15 cellular contexts compared by ENCODE assay signal in genomic region chr19:3041756-3042517, GRCh38. TPM values are rescaled to one million over a fixed set of nuclear protein-coding genes. Genes with fewer than 3 reads are reported as not detected.
A peak's percentile ranks its signal among the peaks of the same experiment; 100 is the strongest.
DNase-seq lines count a peak whose midpoint lies in the region; ATAC-seq and TF ChIP-seq lines count a peak whose summit lies in the region.
"Had no signal": no experiment of that assay in that cellular context is flagged by ENCODE, and none has a peak within 500 bp of the region (broad histone marks: within the 10 kb centered on the region; RNA-seq: fewer than 3 reads in every experiment).

No MANE protein-coding gene starts in this region.

- peak; percentile 40 for DNase-seq in GM23338 (ENCODE audit: low spot score)
- DNase-seq in NCI-H2227 (lab: John Stamatoyannopoulos, UW; ENCODE audit: unreplicated experiment), result peak; percentile 60
- DNase-seq in iPS DF 6.9 (ENCODE audit: low read depth, low spot score), result no peak
- DNase-seq in smooth muscle cell (lab: John Stamatoyannopoulos, UW; ENCODE audit: unreplicated experiment), result no peak
- no peak for DNase-seq in upper lobe of right lung
- DNase-seq in MM.1S, result no peak
- DNase-seq in activated CD4-positive, CD25-positive, alpha-beta regulatory T cell (lab: John Stamatoyannopoulos, UW), result no peak
- DNase-seq: activated CD8-positive, alpha-beta memory T cell treated with anti-CD3 and anti-CD28 coated beads, Interleukin-2, amount 10 ng/mL, durations not matched to agents 7 days and 5 days; effector CD8-positive, alpha-beta T cell; left ventricle myocardium inferior; occipital lobe; stimulated activated CD4-positive, alpha-beta T cell treated with anti-CD3 and anti-CD28 coated beads, Interleukin-2, amount 100 ng/mL, for 48 hours; stimulated activated naive CD4-positive, alpha-beta T cell treated with Interleukin-2 at 50 U/mL for 16 hours; T-helper 9 cell had no signal

- H3K4me3 Mint-ChIP-seq in GM23338, result peak overlapping the region; percentile 56
- H3K4me3 Mint-ChIP-seq: activated CD8-positive, alpha-beta memory T cell treated with anti-CD3 and anti-CD28 coated beads, Interleukin-2, amount 10 ng/mL, durations not matched to agents 7 days and 5 days had no signal

- peaks cover 30% of the 10 kb centered on the region for H3K27me3 ChIP-seq in GM23338 (ENCODE audit: insufficient read depth)
- H3K27me3 ChIP-seq in iPS DF 6.9 (ENCODE audit: control insufficient read depth, insufficient read depth, low read length), result no peaks in the 10 kb centered on the region
- no peaks in the 10 kb centered on the region for H3K27me3 ChIP-seq in smooth muscle cell (ENCODE audit: low read depth)
- no peaks in the 10 kb centered on the region for H3K27me3 ChIP-seq in upper lobe of right lung
- peaks cover 73% of the 10 kb centered on the region for H3K27me3 ChIP-seq in MM.1S (replicated peaks; ENCODE audit: insufficient read depth, low read length)

- no peaks in the 10 kb centered on the region for H3K36me3 ChIP-seq in GM23338 (ENCODE audit: insufficient read depth)
- no peaks in the 10 kb centered on the region for H3K36me3 ChIP-seq in iPS DF 6.9 (ENCODE audit: control insufficient read depth, insufficient read depth, low read length)
- no peaks in the 10 kb centered on the region for H3K36me3 ChIP-seq in smooth muscle cell (ENCODE audit: low read depth)
- no peaks in the 10 kb centered on the region for H3K36me3 ChIP-seq in upper lobe of right lung
- no peaks in the 10 kb centered on the region for H3K36me3 ChIP-seq in MM.1S (replicated peaks; ENCODE audit: insufficient read depth, low read length)
- H3K36me3 ChIP-seq: left ventricle myocardium inferior had no signal

- intact Hi-C loops in upper lobe of right lung (cut with DNase I), result no loop called here

- H3K4me1 ChIP-seq in GM23338 (ENCODE audit: insufficient read depth) (peaks cover 20% of the 10 kb centered on the region; the same call in 1 of the 2 replicates), iPS DF 6.9 (ENCODE audit: control insufficient read depth, insufficient read depth, low read length) (0 out of 2 replicates have a peak, but pooled peaks cover 2% of the 10 kb centered on the region), smooth muscle cell (ENCODE audit: low read depth) (peaks cover 6% of the 10 kb centered on the region), upper lobe of right lung (no peaks in the 10 kb centered on the region), MM.1S (ENCODE audit: low read length) (no peaks in the 10 kb centered on the region)

- H4K20me1 ChIP-seq in GM23338 (replicated peaks; ENCODE audit: insufficient read depth), result no peaks in the 10 kb centered on the region
- H4K20me1 ChIP-seq in smooth muscle cell (ENCODE audit: low read depth), result no peaks in the 10 kb centered on the region
- H4K20me1 ChIP-seq in MM.1S (ENCODE audit: insufficient read depth, low read length), result no peaks in the 10 kb centered on the region

- H3K9me3 ChIP-seq in iPS DF 6.9 (ENCODE audit: control insufficient read depth, insufficient read depth, low read length) (no peaks in the 10 kb centered on the region), smooth muscle cell (replicated peaks; ENCODE audit: low read depth) (no peaks in the 10 kb centered on the region), upper lobe of right lung (no peaks in the 10 kb centered on the region), MM.1S (replicated peaks; ENCODE audit: insufficient read depth, low read length) (no peaks in the 10 kb centered on the region)
- H3K9me3 ChIP-seq: left ventricle myocardium inferior had no signal

- H3K9me2 ChIP-seq in GM23338 (ENCODE audit: insufficient read depth) (no peaks in the 10 kb centered on the region), MM.1S (replicated peaks; ENCODE audit: insufficient read depth, low read length) (no peaks in the 10 kb centered on the region)

- H3K79me2 ChIP-seq in GM23338 (replicated peaks; ENCODE audit: insufficient read depth), result no peaks in the 10 kb centered on the region
- H3K79me2 ChIP-seq in smooth muscle cell (ENCODE audit: low read depth), result no peaks in the 10 kb centered on the region
- H3K79me2 ChIP-seq in MM.1S (ENCODE audit: low read length), result no peaks in the 10 kb centered on the region

- ATAC-seq in GM23338 (peak; percentile 21), upper lobe of right lung (no peak)
- ATAC-seq: activated CD8-positive, alpha-beta memory T cell treated with anti-CD3 and anti-CD28 coated beads, Interleukin-2, amount 10 ng/mL, durations not matched to agents 7 days and 5 days had no signal

- H3K9me3 Mint-ChIP-seq in GM23338, result no peaks in the 10 kb centered on the region; the same call in 2 of the 3 replicates

- no peak for TF ChIP-seq CTCF in GM23338 (conservative IDR thresholded peaks at IDR 0.05; ENCODE audit: low read depth in 2 of 2)
- no peak for TF ChIP-seq CTCF in smooth muscle cell (IDR thresholded peaks at IDR 0.05; ENCODE audit: borderline replicate concordance, insufficient read depth, poor library complexity, severe bottlenecking)
- TF ChIP-seq CTCF in upper lobe of right lung (IDR thresholded peaks at IDR 0.05), result no peak
- no peak for TF ChIP-seq CTCF in MM.1S (IDR thresholded peaks at IDR 0.05; ENCODE audit: low read length)

- no CpG with 5 or more reads among the region's 39 CpGs for WGBS in iPS DF 6.9 (ENCODE audit: insufficient coverage, insufficient read length)
- WGBS in smooth muscle cell (ENCODE audit: low lambda C conversion rate), result 23% methylated on average over 10 of the region's 39 CpGs

- H3K4me3 ChIP-seq in GM23338, result peak overlapping the region; percentile 63
- H3K4me3 ChIP-seq in iPS DF 6.9 (ENCODE audit: low read length), result peak overlapping the region; percentile 40; the same call in 1 of the 2 replicates
- peak overlapping the region; percentile 41 for H3K4me3 ChIP-seq in smooth muscle cell
- no peak overlapping the region for H3K4me3 ChIP-seq in upper lobe of right lung
- H3K4me3 ChIP-seq in MM.1S (ENCODE audit: low read length), result no peak overlapping the region
- H3K4me3 ChIP-seq: left ventricle myocardium inferior had no signal

- peak overlapping the region; percentile 11 for H3K9ac ChIP-seq in smooth muscle cell (ENCODE audit: low read depth)
- H3K9ac ChIP-seq in MM.1S (ENCODE audit: low read length), result no peak overlapping the region

- peaks cover 31% of the 10 kb centered on the region for H3K4me1 Mint-ChIP-seq in GM23338
- H3K4me1 Mint-ChIP-seq: activated CD8-positive, alpha-beta memory T cell treated with anti-CD3 and anti-CD28 coated beads, Interleukin-2, amount 10 ng/mL, durations not matched to agents 7 days and 5 days had no signal

- H2AFZ ChIP-seq in GM23338 (peak overlapping the region; percentile 87), smooth muscle cell (ENCODE audit: low read depth) (peak overlapping the region; percentile 82), MM.1S (ENCODE audit: low read length) (no peak overlapping the region)

- no peak overlapping the region for H3K27ac ChIP-seq in GM23338 (ENCODE audit: low read depth)
- no peak overlapping the region for H3K27ac ChIP-seq in iPS DF 6.9 (ENCODE audit: low read length)
- H3K27ac ChIP-seq in smooth muscle cell (ENCODE audit: low read depth), result no peak overlapping the region
- H3K27ac ChIP-seq in upper lobe of right lung, result no peak overlapping the region
- H3K27ac ChIP-seq in MM.1S (ENCODE audit: low read length), result no peak overlapping the region

- no peaks in the 10 kb centered on the region for H3K36me3 Mint-ChIP-seq in GM23338 (ENCODE audit: low read depth)
- H3K36me3 Mint-ChIP-seq: activated CD8-positive, alpha-beta memory T cell treated with anti-CD3 and anti-CD28 coated beads, Interleukin-2, amount 10 ng/mL, durations not matched to agents 7 days and 5 days had no signal

- H3K27ac Mint-ChIP-seq in GM23338, result no peak overlapping the region
- H3K27ac Mint-ChIP-seq: activated CD8-positive, alpha-beta memory T cell treated with anti-CD3 and anti-CD28 coated beads, Interleukin-2, amount 10 ng/mL, durations not matched to agents 7 days and 5 days had no signal

- peak overlapping the region; percentile 82 for H3K4me2 ChIP-seq in GM23338
- peak overlapping the region; percentile 78 for H3K4me2 ChIP-seq in smooth muscle cell
- no peak overlapping the region for H3K4me2 ChIP-seq in MM.1S (ENCODE audit: low read depth, low read length)

- peaks cover 24% of the 10 kb centered on the region for H3K27me3 Mint-ChIP-seq in GM23338 (ENCODE audit: insufficient read depth, low read depth, poor library complexity)

- H3F3A ChIP-seq in GM23338 (replicated peaks; ENCODE audit: low read depth) (peaks cover 19% of the 10 kb centered on the region), smooth muscle cell (ENCODE audit: low read depth) (peaks cover 15% of the 10 kb centered on the region), MM.1S (ENCODE audit: insufficient read depth, low read length) (no peaks in the 10 kb centered on the region)

TF ChIP-seq in GM23338, 12 proteins besides CTCF, POLR2A, EP300 and RAD21 (continues in another document):
- TF ChIP-seq STAT1 (IDR thresholded peaks at IDR 0.05; ENCODE audit: unreplicated experiment), result no peak
- TF ChIP-seq JUNB (IDR thresholded peaks at IDR 0.05; ENCODE audit: unreplicated experiment), result no peak
- no peak for TF ChIP-seq ETS1 (IDR thresholded peaks at IDR 0.05)

RNA-seq across cellular contexts. Expression of gene TLE2, which starts 12.9 kb away (rescaled TPM):
- 21.3 and 22.8 TPM in 2 replicates for total RNA-seq in GM23338 (2014; rRNA removed; shearing (Covaris generic))
- polyA plus RNA-seq in GM23338 (2016; fragmentation: Nextera tagmentation; extraction: Ambion mirVana), result 5.2 and 5.6 TPM in 2 replicates
- 7.1 and 7.7 TPM in 2 replicates for total RNA-seq in smooth muscle cell
- polyA plus RNA-seq in smooth muscle cell, result 13.6 and 14.9 TPM in 2 replicates
- 58.6 TPM for total RNA-seq in upper lobe of right lung
- total RNA-seq: RPMI7951 had no signal

RNA-seq across cellular contexts. Expression of gene TLE5, which starts 20.4 kb away (rescaled TPM):
- total RNA-seq in GM23338 (2014; rRNA removed; shearing (Covaris generic)), result 151 and 154 TPM in 2 replicates
- polyA plus RNA-seq in GM23338 (2016; fragmentation: Nextera tagmentation; extraction: Ambion mirVana) (130 and 132 TPM in 2 replicates), smooth muscle cell (235 and 274 TPM in 2 replicates)
- total RNA-seq in smooth muscle cell (145 and 146 TPM in 2 replicates), upper lobe of right lung (458 TPM)

RNA-seq across cellular contexts. Expression of gene GNA11, which starts 52.2 kb away (rescaled TPM):
- total RNA-seq in GM23338 (2014; rRNA removed; shearing (Covaris generic)), result 22.6 and 26.9 TPM in 2 replicates
- polyA plus RNA-seq in GM23338 (2016; fragmentation: Nextera tagmentation; extraction: Ambion mirVana), result 15.8 and 16.2 TPM in 2 replicates
- 16.3 and 16.9 TPM in 2 replicates for total RNA-seq in smooth muscle cell
- 57.4 and 71.5 TPM in 2 replicates for polyA plus RNA-seq in smooth muscle cell
- 66.3 TPM for total RNA-seq in upper lobe of right lung

Comparison
In these comparisons a context has a peak if more than half of its experiments do, and no peak if none do; other contexts are left out.
1. DNase-seq: peak in GM23338 (single experiment) and NCI-H2227 (single experiment); none in iPS DF 6.9 (single experiment), smooth muscle cell (single experiment), upper lobe of right lung (single experiment), MM.1S (single experiment) and activated CD4-positive, CD25-positive, alpha-beta regulatory T cell (0 of 4).
2. H3K4me3 ChIP-seq: peak in GM23338 (single experiment), iPS DF 6.9 (single experiment) and smooth muscle cell (single experiment); none in upper lobe of right lung (single experiment) and MM.1S (single experiment).